Comparison of ENCODE assay signal across 15 cellular contexts in genomic region chr2:231970461-231970860, GRCh38. TPM values are rescaled to one million over a fixed set of nuclear protein-coding genes. Genes with fewer than 3 reads are reported as not detected.
DNase-seq lines count a peak whose midpoint lies in the region; ATAC-seq, FAIRE-seq and TF ChIP-seq lines count a peak whose summit lies in the region.
"Had no signal": no experiment of that assay in that cellular context is flagged by ENCODE, and none has a peak within 500 bp of the region (broad histone marks: within the 10 kb centered on the region; RNA-seq: fewer than 3 reads in every experiment).

No MANE protein-coding gene starts in this region.

- H3K27me3 ChIP-seq in PC-3 (ENCODE audit: low read length): no peaks in the 10 kb centered on the region
- no peaks in the 10 kb centered on the region for H3K27me3 ChIP-seq in astrocyte (ENCODE audit: insufficient read depth, low read length)
- no peaks in the 10 kb centered on the region for H3K27me3 ChIP-seq in foreskin keratinocyte
- H3K27me3 ChIP-seq: BLaER1 treated with 17β-estradiol and CSF1 and Interleukin-3, amounts not matched to agents 10 nM and 100 nM had no signal

- no TSS peak for BruUV-seq in PC-3 (replicated peaks; lab: Mats Ljungman, UMichigan)

- peaks cover 6% of the 10 kb centered on the region; the same call in 1 of the 2 replicates for H4K20me1 ChIP-seq in PC-3 (ENCODE audit: low read length)
- peaks cover 25% of the 10 kb centered on the region for H4K20me1 ChIP-seq in astrocyte (ENCODE audit: insufficient read depth, low read length)

- H3K27ac Mint-ChIP-seq in astrocyte (ENCODE audit: unreplicated experiment): no peak overlapping the region
- H3K27ac Mint-ChIP-seq: CD4-positive, CD25-positive, alpha-beta regulatory T cell had no signal

- no peaks in the 10 kb centered on the region for H3K36me3 Mint-ChIP-seq in astrocyte (ENCODE audit: low read depth, unreplicated experiment)

- H3K4me2 ChIP-seq in PC-3 (ENCODE audit: low read length) (no peak overlapping the region), astrocyte (ENCODE audit: low read length) (no peak overlapping the region)
- H3K4me2 ChIP-seq: BLaER1 treated with 17β-estradiol and CSF1 and Interleukin-3, amounts not matched to agents 10 nM and 100 nM had no signal

- no peaks in the 10 kb centered on the region for H3K27me3 Mint-ChIP-seq in astrocyte (ENCODE audit: low read depth, unreplicated experiment)
- H3K27me3 Mint-ChIP-seq: CD4-positive, CD25-positive, alpha-beta regulatory T cell had no signal

- H3K36me3 ChIP-seq in PC-3 (ENCODE audit: low read depth, low read length) (no peaks in the 10 kb centered on the region), astrocyte (ENCODE audit: insufficient read depth, low read length) (no peaks in the 10 kb centered on the region)

- H3K4me3 Mint-ChIP-seq in astrocyte (ENCODE audit: unreplicated experiment): no peak overlapping the region
- H3K4me3 Mint-ChIP-seq: CD4-positive, CD25-positive, alpha-beta regulatory T cell had no signal

- TF ChIP-seq CTCF in PC-3 (conservative IDR thresholded peaks at IDR 0.05; ENCODE audit: low read depth, low read length) (no peak), astrocyte (IDR thresholded peaks at IDR 0.05; ENCODE audit: insufficient read depth, low read depth, low read length) (no peak), foreskin keratinocyte (conservative IDR thresholded peaks at IDR 0.05) (no peak)

- peaks cover 4% of the 10 kb centered on the region for H3K4me1 ChIP-seq in PC-3 (ENCODE audit: insufficient read depth, low read length)
- H3K4me1 ChIP-seq in astrocyte (ENCODE audit: insufficient read depth, low read length): no peaks in the 10 kb centered on the region
- H3K4me1 ChIP-seq in foreskin keratinocyte: no peaks in the 10 kb centered on the region

- H3K4me1 Mint-ChIP-seq in astrocyte (ENCODE audit: low read depth, unreplicated experiment): no peaks in the 10 kb centered on the region

- no peak for FAIRE-seq in astrocyte (lab: Jason Lieb, UNC)

- no peaks in the 10 kb centered on the region for H3F3A ChIP-seq in PC-3 (ENCODE audit: low read length, unreplicated experiment)

- H3K9me3 Mint-ChIP-seq in astrocyte (ENCODE audit: unreplicated experiment): peaks cover 2% of the 10 kb centered on the region

- H3K9me2 ChIP-seq in PC-3 (replicated peaks; ENCODE audit: low read length): no peaks in the 10 kb centered on the region

- H3K9me3 ChIP-seq in PC-3 (ENCODE audit: low read length): no peaks in the 10 kb centered on the region
- H3K9me3 ChIP-seq in astrocyte (ENCODE audit: insufficient read depth, low read depth, low read length): no peaks in the 10 kb centered on the region

- no peak overlapping the region for H3K27ac ChIP-seq in PC-3 (ENCODE audit: low read length)
- no peak overlapping the region for H3K27ac ChIP-seq in astrocyte (ENCODE audit: low read depth, low read length)
- H3K27ac ChIP-seq in foreskin keratinocyte: no peak overlapping the region
- H3K27ac ChIP-seq: BLaER1 treated with 17β-estradiol and CSF1 and Interleukin-3, amounts not matched to agents 10 nM and 100 nM had no signal

- H3K4me3 ChIP-seq in PC-3 (ENCODE audit: low read length) (no peak overlapping the region), astrocyte (ENCODE audit: insufficient read depth, low read depth, low read length) (no peak overlapping the region)
- H3K4me3 ChIP-seq: BLaER1 treated with 17β-estradiol and CSF1 and Interleukin-3, amounts not matched to agents 10 nM and 100 nM had no signal

- POLR2A ChIA-PET in PC-3 (lab: Charles Lee; ENCODE audit: unreplicated experiment) (no interaction called here), HEK293T (lab: Yijun Ruan, JAX) (no interaction called here)

- H2AFZ ChIP-seq in PC-3 (ENCODE audit: low read length) (no peak overlapping the region), astrocyte (ENCODE audit: low read depth, low read length) (no peak overlapping the region)

- H3K79me2 ChIP-seq in PC-3 (ENCODE audit: low read length) (peaks cover 53% of the 10 kb centered on the region), astrocyte (ENCODE audit: insufficient read depth, low read length) (peaks cover 60% of the 10 kb centered on the region)

- ATAC-seq in PC-3 (peak; percentile 99), foreskin keratinocyte (peak; percentile 82)
- ATAC-seq: HCT116 had no signal

- intact Hi-C loops in PC-3 (cut with micrococcal nuclease): no loop called here

- CTCF ChIA-PET in PC-3 (lab: Charles Lee) (no interaction called here), HEK293T (lab: Yijun Ruan, JAX) (no interaction called here)

- DNase-seq in ELR (ENCODE audit: low read depth): peak; percentile 69
- peak; percentile 63 for DNase-seq in PC-3
- peak; percentile 11 for DNase-seq in astrocyte (ENCODE audit: low read depth)
- DNase-seq in foreskin keratinocyte: peak in 1 of 2 donors; percentile 50
- no peak for DNase-seq in NK-92 (lab: John Stamatoyannopoulos, UW; ENCODE audit: unreplicated experiment)
- DNase-seq in NCI-H446 treated with DMSO at 0.1 percent for 48 hours (lab: John Stamatoyannopoulos, UW): no peak
- no peak for DNase-seq in HEK293T (ENCODE audit: extremely low spot score)
- no peak for DNase-seq in globus pallidus (ENCODE audit: low spot score)
- DNase-seq: 8988T; CD4-positive, CD25-positive, alpha-beta regulatory T cell; DMS53 had no signal

- H3K9ac ChIP-seq in PC-3 (ENCODE audit: low read length) (no peak overlapping the region), astrocyte (ENCODE audit: low read length) (no peak overlapping the region)
- H3K9ac ChIP-seq: BLaER1 treated with 17β-estradiol and CSF1 and Interleukin-3, amounts not matched to agents 10 nM and 100 nM had no signal

TF ChIP-seq in HEK293T, 16 proteins besides CTCF, POLR2A, EP300 and RAD21:
- TF ChIP-seq FOXA1 (IDR thresholded peaks at IDR 0.05): no peak
- TF ChIP-seq NFRKB (IDR thresholded peaks at IDR 0.05): no peak
- no peak for TF ChIP-seq ARNT (IDR thresholded peaks at IDR 0.05)
- no peak for TF ChIP-seq FOXK2 (IDR thresholded peaks at IDR 0.05)
- no peak for TF ChIP-seq SP1 (IDR thresholded peaks at IDR 0.05)
- TF ChIP-seq L3MBTL2 (conservative IDR thresholded peaks at IDR 0.05): no peak
- TF ChIP-seq ZNF384 (IDR thresholded peaks at IDR 0.05): no peak
- no peak for TF ChIP-seq BHLHE40 (IDR thresholded peaks at IDR 0.05; ENCODE audit: borderline replicate concordance)
- no peak for TF ChIP-seq CTBP1 (IDR thresholded peaks at IDR 0.05; ENCODE audit: borderline replicate concordance)
- TF ChIP-seq LEF1 (IDR thresholded peaks at IDR 0.05; ENCODE audit: borderline replicate concordance): no peak
- no peak for TF ChIP-seq SUZ12 (IDR thresholded peaks at IDR 0.05)
- no peak for TF ChIP-seq HDGF (IDR thresholded peaks at IDR 0.05; ENCODE audit: borderline replicate concordance)
- TF ChIP-seq TARDBP (IDR thresholded peaks at IDR 0.05): no peak
- no peak for TF ChIP-seq ELF4 (IDR thresholded peaks at IDR 0.05)
- no peak for TF ChIP-seq FOXM1 (IDR thresholded peaks at IDR 0.05; ENCODE audit: borderline replicate concordance)
- TF ChIP-seq, protein P1, sequence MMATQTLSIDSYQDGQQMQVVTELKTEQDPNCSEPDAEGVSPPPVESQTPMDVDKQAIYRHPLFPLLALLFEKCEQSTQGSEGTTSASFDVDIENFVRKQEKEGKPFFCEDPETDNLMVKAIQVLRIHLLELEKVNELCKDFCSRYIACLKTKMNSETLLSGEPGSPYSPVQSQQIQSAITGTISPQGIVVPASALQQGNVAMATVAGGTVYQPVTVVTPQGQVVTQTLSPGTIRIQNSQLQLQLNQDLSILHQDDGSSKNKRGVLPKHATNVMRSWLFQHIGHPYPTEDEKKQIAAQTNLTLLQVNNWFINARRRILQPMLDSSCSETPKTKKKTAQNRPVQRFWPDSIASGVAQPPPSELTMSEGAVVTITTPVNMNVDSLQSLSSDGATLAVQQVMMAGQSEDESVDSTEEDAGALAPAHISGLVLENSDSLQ (IDR thresholded peaks at IDR 0.05): no peak

RNA-seq across cellular contexts. Expression of gene DIS3L2, which starts 8.9 kb away (rescaled TPM):
- total RNA-seq in PC-3 (2014; rRNA removed) (22.8 and 24.5 TPM in 2 replicates), astrocyte (20.5 and 24.0 TPM in 2 replicates), foreskin keratinocyte (19.6 and 21.0 TPM in 2 replicates)
- 13.2 and 13.4 TPM in 2 replicates for polyA plus RNA-seq in foreskin keratinocyte

RNA-seq across cellular contexts. Expression of gene NPPC, which starts 44.3 kb away (rescaled TPM):
- total RNA-seq in PC-3 (2014; rRNA removed): not detected in 2 replicates
- 0.66 and 0.84 TPM in 2 replicates for total RNA-seq in astrocyte
- not detected in 2 replicates for total RNA-seq in foreskin keratinocyte
- not detected in 2 replicates for polyA plus RNA-seq in foreskin keratinocyte
- total RNA-seq: CD4-positive, CD25-positive, alpha-beta regulatory T cell; H4; HT-29 had no signal
- polyA plus RNA-seq: CD4-positive, CD25-positive, alpha-beta regulatory T cell had no signal

Comparison
In these comparisons a context has a peak if more than half of its experiments do, and no peak if none do; other contexts are left out.
1. DNase-seq: peak in ELR (single experiment), PC-3 (single experiment) and astrocyte (single experiment); none in NK-92 (single experiment), NCI-H446 treated with DMSO at 0.1 percent for 48 hours (single experiment), HEK293T (single experiment) and globus pallidus (single experiment).